In the genomic region with DNA sequence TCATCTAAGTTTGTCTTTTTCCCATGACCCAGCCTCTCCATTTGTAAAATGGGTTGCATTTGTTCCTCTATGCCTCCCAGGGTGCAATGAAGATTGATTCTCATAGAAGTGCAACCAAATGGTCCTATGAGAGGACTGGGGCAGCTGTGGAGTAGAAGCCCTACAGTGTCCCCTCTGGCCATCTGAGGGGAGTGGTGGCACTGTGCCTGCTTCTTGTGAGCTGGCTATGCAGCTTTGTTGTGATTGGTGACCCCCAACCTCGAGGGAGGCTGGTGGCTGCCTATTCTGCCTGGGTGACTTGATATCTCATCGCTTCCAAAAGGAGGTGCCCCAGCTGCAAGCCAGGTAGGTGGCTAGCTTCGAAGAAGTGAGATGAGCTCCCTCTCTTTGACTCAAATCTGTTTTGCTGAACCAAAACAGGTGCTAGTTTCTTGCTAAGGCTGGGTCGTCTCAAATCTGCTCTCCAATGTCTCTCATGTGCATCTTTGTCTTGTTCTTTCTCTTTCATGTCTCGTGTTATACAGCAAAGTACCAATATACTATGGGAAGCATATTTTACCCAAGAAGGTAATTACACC, we compare ENCODE assay signal across 2 cellular contexts.
TF ChIP-seq lines count a peak whose summit lies in the region.

No MANE protein-coding gene starts in this region.

TF ChIP-seq in GM12878, 131 proteins besides CTCF, POLR2A, EP300 and RAD21:
- TF ChIP-seq, protein P1, sequence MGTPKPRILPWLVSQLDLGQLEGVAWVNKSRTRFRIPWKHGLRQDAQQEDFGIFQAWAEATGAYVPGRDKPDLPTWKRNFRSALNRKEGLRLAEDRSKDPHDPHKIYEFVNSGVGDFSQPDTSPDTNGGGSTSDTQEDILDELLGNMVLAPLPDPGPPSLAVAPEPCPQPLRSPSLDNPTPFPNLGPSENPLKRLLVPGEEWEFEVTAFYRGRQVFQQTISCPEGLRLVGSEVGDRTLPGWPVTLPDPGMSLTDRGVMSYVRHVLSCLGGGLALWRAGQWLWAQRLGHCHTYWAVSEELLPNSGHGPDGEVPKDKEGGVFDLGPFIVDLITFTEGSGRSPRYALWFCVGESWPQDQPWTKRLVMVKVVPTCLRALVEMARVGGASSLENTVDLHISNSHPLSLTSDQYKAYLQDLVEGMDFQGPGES (IDR thresholded peaks at IDR 0.05), result no peak
- TF ChIP-seq, protein P2, sequence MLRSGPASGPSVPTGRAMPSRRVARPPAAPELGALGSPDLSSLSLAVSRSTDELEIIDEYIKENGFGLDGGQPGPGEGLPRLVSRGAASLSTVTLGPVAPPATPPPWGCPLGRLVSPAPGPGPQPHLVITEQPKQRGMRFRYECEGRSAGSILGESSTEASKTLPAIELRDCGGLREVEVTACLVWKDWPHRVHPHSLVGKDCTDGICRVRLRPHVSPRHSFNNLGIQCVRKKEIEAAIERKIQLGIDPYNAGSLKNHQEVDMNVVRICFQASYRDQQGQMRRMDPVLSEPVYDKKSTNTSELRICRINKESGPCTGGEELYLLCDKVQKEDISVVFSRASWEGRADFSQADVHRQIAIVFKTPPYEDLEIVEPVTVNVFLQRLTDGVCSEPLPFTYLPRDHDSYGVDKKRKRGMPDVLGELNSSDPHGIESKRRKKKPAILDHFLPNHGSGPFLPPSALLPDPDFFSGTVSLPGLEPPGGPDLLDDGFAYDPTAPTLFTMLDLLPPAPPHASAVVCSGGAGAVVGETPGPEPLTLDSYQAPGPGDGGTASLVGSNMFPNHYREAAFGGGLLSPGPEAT (IDR thresholded peaks at IDR 0.05; ENCODE audit: low read depth), result no peak
- TF ChIP-seq, protein P3, sequence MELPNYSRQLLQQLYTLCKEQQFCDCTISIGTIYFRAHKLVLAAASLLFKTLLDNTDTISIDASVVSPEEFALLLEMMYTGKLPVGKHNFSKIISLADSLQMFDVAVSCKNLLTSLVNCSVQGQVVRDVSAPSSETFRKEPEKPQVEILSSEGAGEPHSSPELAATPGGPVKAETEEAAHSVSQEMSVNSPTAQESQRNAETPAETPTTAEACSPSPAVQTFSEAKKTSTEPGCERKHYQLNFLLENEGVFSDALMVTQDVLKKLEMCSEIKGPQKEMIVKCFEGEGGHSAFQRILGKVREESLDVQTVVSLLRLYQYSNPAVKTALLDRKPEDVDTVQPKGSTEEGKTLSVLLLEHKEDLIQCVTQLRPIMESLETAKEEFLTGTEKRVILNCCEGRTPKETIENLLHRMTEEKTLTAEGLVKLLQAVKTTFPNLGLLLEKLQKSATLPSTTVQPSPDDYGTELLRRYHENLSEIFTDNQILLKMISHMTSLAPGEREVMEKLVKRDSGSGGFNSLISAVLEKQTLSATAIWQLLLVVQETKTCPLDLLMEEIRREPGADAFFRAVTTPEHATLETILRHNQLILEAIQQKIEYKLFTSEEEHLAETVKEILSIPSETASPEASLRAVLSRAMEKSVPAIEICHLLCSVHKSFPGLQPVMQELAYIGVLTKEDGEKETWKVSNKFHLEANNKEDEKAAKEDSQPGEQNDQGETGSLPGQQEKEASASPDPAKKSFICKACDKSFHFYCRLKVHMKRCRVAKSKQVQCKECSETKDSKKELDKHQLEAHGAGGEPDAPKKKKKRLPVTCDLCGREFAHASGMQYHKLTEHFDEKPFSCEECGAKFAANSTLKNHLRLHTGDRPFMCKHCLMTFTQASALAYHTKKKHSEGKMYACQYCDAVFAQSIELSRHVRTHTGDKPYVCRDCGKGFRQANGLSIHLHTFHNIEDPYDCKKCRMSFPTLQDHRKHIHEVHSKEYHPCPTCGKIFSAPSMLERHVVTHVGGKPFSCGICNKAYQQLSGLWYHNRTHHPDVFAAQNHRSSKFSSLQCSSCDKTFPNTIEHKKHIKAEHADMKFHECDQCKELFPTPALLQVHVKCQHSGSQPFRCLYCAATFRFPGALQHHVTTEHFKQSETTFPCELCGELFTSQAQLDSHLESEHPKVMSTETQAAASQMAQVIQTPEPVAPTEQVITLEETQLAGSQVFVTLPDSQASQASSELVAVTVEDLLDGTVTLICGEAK (IDR thresholded peaks at IDR 0.05; ENCODE audit: borderline replicate concordance), result no peak
- no peak for TF ChIP-seq EED (IDR thresholded peaks at IDR 0.05; ENCODE audit: low read depth)
- TF ChIP-seq EGR1 (IDR thresholded peaks at IDR 0.05; ENCODE audit: borderline replicate concordance in 1 of 2, low read depth in 2 of 2, low read length in 2 of 2), result no peak
- TF ChIP-seq BACH1 (IDR thresholded peaks at IDR 0.05; ENCODE audit: borderline replicate concordance), result no peak
- TF ChIP-seq, protein P4, sequence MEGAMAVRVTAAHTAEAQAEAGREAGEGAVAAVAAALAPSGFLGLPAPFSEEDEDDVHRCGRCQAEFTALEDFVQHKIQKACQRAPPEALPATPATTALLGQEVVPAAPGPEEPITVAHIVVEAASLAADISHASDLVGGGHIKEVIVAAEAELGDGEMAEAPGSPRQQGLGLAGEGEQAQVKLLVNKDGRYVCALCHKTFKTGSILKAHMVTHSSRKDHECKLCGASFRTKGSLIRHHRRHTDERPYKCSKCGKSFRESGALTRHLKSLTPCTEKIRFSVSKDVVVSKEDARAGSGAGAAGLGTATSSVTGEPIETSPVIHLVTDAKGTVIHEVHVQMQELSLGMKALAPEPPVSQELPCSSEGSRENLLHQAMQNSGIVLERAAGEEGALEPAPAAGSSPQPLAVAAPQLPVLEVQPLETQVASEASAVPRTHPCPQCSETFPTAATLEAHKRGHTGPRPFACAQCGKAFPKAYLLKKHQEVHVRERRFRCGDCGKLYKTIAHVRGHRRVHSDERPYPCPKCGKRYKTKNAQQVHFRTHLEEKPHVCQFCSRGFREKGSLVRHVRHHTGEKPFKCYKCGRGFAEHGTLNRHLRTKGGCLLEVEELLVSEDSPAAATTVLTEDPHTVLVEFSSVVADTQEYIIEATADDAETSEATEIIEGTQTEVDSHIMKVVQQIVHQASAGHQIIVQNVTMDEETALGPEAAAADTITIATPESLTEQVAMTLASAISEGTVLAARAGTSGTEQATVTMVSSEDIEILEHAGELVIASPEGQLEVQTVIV (IDR thresholded peaks at IDR 0.05; ENCODE audit: borderline replicate concordance, partially characterized antibody), result no peak

TF ChIP-seq in SK-N-SH, 30 proteins besides CTCF, POLR2A, EP300 and RAD21 (continued from another document):
- TF ChIP-seq GATA2 (CRISPR knock-in tag; IDR thresholded peaks at IDR 0.05), result no peak
- TF ChIP-seq SMC3 (IDR thresholded peaks at IDR 0.05; ENCODE audit: low read depth, low read length), result no peak
- no peak for TF ChIP-seq MXI1 (IDR thresholded peaks at IDR 0.05; ENCODE audit: low read depth, low read length)
- TF ChIP-seq CHD2 (IDR thresholded peaks at IDR 0.05; ENCODE audit: low read length, partially characterized antibody), result no peak
- no peak for TF ChIP-seq NFIC (IDR thresholded peaks at IDR 0.05; ENCODE audit: borderline replicate concordance)
- TF ChIP-seq TCF12 (IDR thresholded peaks at IDR 0.05), result no peak
- TF ChIP-seq FOXM1 (IDR thresholded peaks at IDR 0.05; ENCODE audit: low read depth), result no peak
- TF ChIP-seq YY1 (IDR thresholded peaks at IDR 0.05; ENCODE audit: low read depth), result no peak
- TF ChIP-seq FOXJ3 (CRISPR knock-in tag; IDR thresholded peaks at IDR 0.05), result no peak
- TF ChIP-seq JUND (IDR thresholded peaks at IDR 0.05), result no peak
- TF ChIP-seq RXRA (IDR thresholded peaks at IDR 0.05; ENCODE audit: borderline replicate concordance, low read depth), result no peak
- TF ChIP-seq, protein P5, sequence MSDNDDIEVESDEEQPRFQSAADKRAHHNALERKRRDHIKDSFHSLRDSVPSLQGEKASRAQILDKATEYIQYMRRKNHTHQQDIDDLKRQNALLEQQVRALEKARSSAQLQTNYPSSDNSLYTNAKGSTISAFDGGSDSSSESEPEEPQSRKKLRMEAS (IDR thresholded peaks at IDR 0.05; ENCODE audit: low read depth), result no peak
- TF ChIP-seq, protein P6, sequence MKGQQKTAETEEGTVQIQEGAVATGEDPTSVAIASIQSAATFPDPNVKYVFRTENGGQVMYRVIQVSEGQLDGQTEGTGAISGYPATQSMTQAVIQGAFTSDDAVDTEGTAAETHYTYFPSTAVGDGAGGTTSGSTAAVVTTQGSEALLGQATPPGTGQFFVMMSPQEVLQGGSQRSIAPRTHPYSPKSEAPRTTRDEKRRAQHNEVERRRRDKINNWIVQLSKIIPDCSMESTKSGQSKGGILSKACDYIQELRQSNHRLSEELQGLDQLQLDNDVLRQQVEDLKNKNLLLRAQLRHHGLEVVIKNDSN (IDR thresholded peaks at IDR 0.05; ENCODE audit: borderline replicate concordance, low read depth), result no peak
- TF ChIP-seq EZH2phosphoT487 (IDR thresholded peaks at IDR 0.05; ENCODE audit: borderline replicate concordance, low read depth), result no peak
